Comparison of ENCODE assay signal across 1 cellular context in genomic region chr6:139378882-139379341, GRCh38.
TF ChIP-seq lines count a peak whose summit lies in the region.

No MANE protein-coding gene starts in this region.

TF ChIP-seq in HepG2, 621 proteins besides CTCF, POLR2A, EP300 and RAD21 (continues in another document):
- TF ChIP-seq KDM5A (IDR thresholded peaks at IDR 0.05; ENCODE audit: borderline replicate concordance, low read length) (no peak), POLR2AphosphoS5 (IDR thresholded peaks at IDR 0.05; ENCODE audit: low read depth, low read length) (no peak), MAFF (IDR thresholded peaks at IDR 0.05; ENCODE audit: low read depth, low read length) (peak; percentile 45), MTA1 (CRISPR knock-in tag; IDR thresholded peaks at IDR 0.05; ENCODE audit: borderline replicate concordance) (no peak), SAP130 (CRISPR knock-in tag; IDR thresholded peaks at IDR 0.05; ENCODE audit: low read depth) (peak; percentile 57), JDP2 (CRISPR knock-in tag; IDR thresholded peaks at IDR 0.05; ENCODE audit: borderline replicate concordance) (no peak), HNF4A (CRISPR knock-in tag; IDR thresholded peaks at IDR 0.05) (peak; percentile 57), FOXK2 (IDR thresholded peaks at IDR 0.05) (no peak), XRCC5 (optimal IDR thresholded peaks at IDR 0.05; ENCODE audit: low read length) (peak; percentile 32), SP1 (IDR thresholded peaks at IDR 0.05) (no peak), SP1 (CRISPR knock-in tag; IDR thresholded peaks at IDR 0.05) (no peak), MXD1 (CRISPR knock-in tag; IDR thresholded peaks at IDR 0.05) (no peak), ZNF589 (CRISPR knock-in tag; conservative IDR thresholded peaks at IDR 0.05) (no peak), MAF1 (CRISPR knock-in tag; IDR thresholded peaks at IDR 0.05; ENCODE audit: borderline replicate concordance) (no peak), ZNF430 (CRISPR knock-in tag; IDR thresholded peaks at IDR 0.05) (0 out of 2 replicates have a peak, but pooled peaks have one; percentile 37), ZNF253 (CRISPR knock-in tag; IDR thresholded peaks at IDR 0.05; ENCODE audit: borderline replicate concordance) (no peak), ZNF503 (CRISPR knock-in tag; IDR thresholded peaks at IDR 0.05) (no peak), ZNF772 (CRISPR knock-in tag; IDR thresholded peaks at IDR 0.05) (no peak), ESRRA (CRISPR knock-in tag; IDR thresholded peaks at IDR 0.05; ENCODE audit: low read depth) (peak; percentile 78; the same call in 1 of the 2 replicates), NRL (CRISPR knock-in tag; IDR thresholded peaks at IDR 0.05; ENCODE audit: borderline replicate concordance) (no peak), GFI1 (CRISPR knock-in tag; IDR thresholded peaks at IDR 0.05; ENCODE audit: borderline replicate concordance) (no peak), ZNF18 (CRISPR knock-in tag; IDR thresholded peaks at IDR 0.05; ENCODE audit: insufficient replicate concordance) (peak; percentile 80), GATAD2A (CRISPR knock-in tag; IDR thresholded peaks at IDR 0.05) (peak; percentile 61), MAZ (IDR thresholded peaks at IDR 0.05; ENCODE audit: borderline replicate concordance, low read depth, low read length) (no peak), MAZ (CRISPR knock-in tag; IDR thresholded peaks at IDR 0.05; ENCODE audit: low read depth) (0 out of 2 replicates have a peak, but pooled peaks have one; percentile 23), SMARCC2 (IDR thresholded peaks at IDR 0.05) (no peak), SP140L (CRISPR knock-in tag; IDR thresholded peaks at IDR 0.05; ENCODE audit: borderline replicate concordance) (no peak), HMG20A (CRISPR knock-in tag; IDR thresholded peaks at IDR 0.05; ENCODE audit: borderline replicate concordance) (peak; percentile 56; the same call in 1 of the 2 replicates), KAT8 (CRISPR knock-in tag; IDR thresholded peaks at IDR 0.05) (no peak; the same call in 1 of the 2 replicates), MLX (CRISPR knock-in tag; IDR thresholded peaks at IDR 0.05) (no peak), ZNF775 (CRISPR knock-in tag; IDR thresholded peaks at IDR 0.05; ENCODE audit: borderline replicate concordance) (no peak), ZSCAN12 (CRISPR knock-in tag; IDR thresholded peaks at IDR 0.05) (no peak), ZNF839 (CRISPR knock-in tag; IDR thresholded peaks at IDR 0.05; ENCODE audit: borderline replicate concordance) (no peak), ZNF275 (CRISPR knock-in tag; IDR thresholded peaks at IDR 0.05; ENCODE audit: borderline replicate concordance) (no peak), PRDM4 (CRISPR knock-in tag; IDR thresholded peaks at IDR 0.05; ENCODE audit: borderline replicate concordance) (no peak), ARID2 (CRISPR knock-in tag; IDR thresholded peaks at IDR 0.05; ENCODE audit: borderline replicate concordance) (no peak), NR1H2 (CRISPR knock-in tag; IDR thresholded peaks at IDR 0.05; ENCODE audit: borderline replicate concordance, low read depth) (no peak), AHR (CRISPR knock-in tag; IDR thresholded peaks at IDR 0.05) (no peak), ZNF670 (CRISPR knock-in tag; IDR thresholded peaks at IDR 0.05; ENCODE audit: borderline replicate concordance) (no peak), KDM3A (CRISPR knock-in tag; IDR thresholded peaks at IDR 0.05; ENCODE audit: low read depth) (no peak), SETDB1 (CRISPR knock-in tag; IDR thresholded peaks at IDR 0.05; ENCODE audit: borderline replicate concordance) (no peak), CEBPZ (IDR thresholded peaks at IDR 0.05; ENCODE audit: low read length) (no peak), ZFP36L2 (CRISPR knock-in tag; IDR thresholded peaks at IDR 0.05) (no peak), KDM6A (CRISPR knock-in tag; IDR thresholded peaks at IDR 0.05; ENCODE audit: low read depth) (no peak), ZNF530 (CRISPR knock-in tag; IDR thresholded peaks at IDR 0.05; ENCODE audit: low read depth) (no peak), ATF2 (CRISPR knock-in tag; IDR thresholded peaks at IDR 0.05) (0 out of 2 replicates have a peak, but pooled peaks have one; percentile 34), GATA4 (IDR thresholded peaks at IDR 0.05; ENCODE audit: borderline replicate concordance, low read depth) (no peak), ZNF317 (CRISPR knock-in tag; IDR thresholded peaks at IDR 0.05) (no peak), ZNF792 (CRISPR knock-in tag; IDR thresholded peaks at IDR 0.05) (peak; percentile 32; the same call in 1 of the 2 replicates), MNT (IDR thresholded peaks at IDR 0.05) (no peak), ZNF766 (CRISPR knock-in tag; IDR thresholded peaks at IDR 0.05; ENCODE audit: borderline replicate concordance) (no peak), NKX3-1 (CRISPR knock-in tag; IDR thresholded peaks at IDR 0.05) (no peak)
